8 cellular contexts compared by ENCODE assay signal in genomic region chr19:29810504-29810871, GRCh38. TPM values are rescaled to one million over a fixed set of nuclear protein-coding genes. Genes with fewer than 3 reads are reported as not detected.
DNase-seq lines count a peak whose midpoint lies in the region; ATAC-seq and TF ChIP-seq lines count a peak whose summit lies in the region.

No MANE protein-coding gene starts in this region.

- ATAC-seq in memory B cell (ENCODE audit: low read depth) (no peak), GM21526 (IDR thresholded peaks at IDR 0.05; ENCODE audit: low FRiP score, unreplicated experiment) (no peak), HG03135 (IDR thresholded peaks at IDR 0.05; ENCODE audit: unreplicated experiment) (no peak), GM18868 (IDR thresholded peaks at IDR 0.05; ENCODE audit: unreplicated experiment) (no peak)

- H3K9me3 Mint-ChIP-seq in IgD-negative memory B cell (no peaks in the 10 kb centered on the region), memory B cell (no peaks in the 10 kb centered on the region)
- H3K9me3 Mint-ChIP-seq in activated naive CD8-positive, alpha-beta T cell (ENCODE audit: low read depth): no peaks in the 10 kb centered on the region

- no peaks in the 10 kb centered on the region for H3K9me2 ChIP-seq in DOHH2 (replicated peaks; ENCODE audit: control insufficient read depth, low read length)

- peak overlapping the region; percentile 61 to 90 (median 67) for H3K4me3 Mint-ChIP-seq in IgD-negative memory B cell
- peak overlapping the region; percentile 81 for H3K4me3 Mint-ChIP-seq in activated naive CD8-positive, alpha-beta T cell
- peak overlapping the region; percentile 86 for H3K4me3 Mint-ChIP-seq in memory B cell

- H3K27me3 Mint-ChIP-seq in IgD-negative memory B cell (peaks cover 2% of the 10 kb centered on the region), memory B cell (no peaks in the 10 kb centered on the region)
- no peaks in the 10 kb centered on the region for H3K27me3 Mint-ChIP-seq in activated naive CD8-positive, alpha-beta T cell

- peak overlapping the region; percentile 87 for H3K4me3 ChIP-seq in DOHH2 (ENCODE audit: low read length)

- no peaks in the 10 kb centered on the region for H4K20me1 ChIP-seq in DOHH2 (ENCODE audit: control insufficient read depth, insufficient read depth, low read depth, low read length)

- peak overlapping the region; percentile 86 for H3K4me2 ChIP-seq in DOHH2 (ENCODE audit: low read length)

- H3K4me1 Mint-ChIP-seq in IgD-negative memory B cell: peaks cover 15 to 17% (median 16%) of the 10 kb centered on the region in 3 donors
- H3K4me1 Mint-ChIP-seq in activated naive CD8-positive, alpha-beta T cell (ENCODE audit: low read depth): peaks cover 11% of the 10 kb centered on the region
- peaks cover 12% of the 10 kb centered on the region for H3K4me1 Mint-ChIP-seq in memory B cell

- no peak for TF ChIP-seq CTCF in DOHH2 (IDR thresholded peaks at IDR 0.05; ENCODE audit: low read depth, low read length, poor library complexity, severe bottlenecking)

- peaks cover 10% of the 10 kb centered on the region; the same call in 1 of the 2 replicates for H3K79me2 ChIP-seq in DOHH2 (ENCODE audit: control insufficient read depth, low read length)

- H3K27ac ChIP-seq in DOHH2 (ENCODE audit: low read depth, low read length): 0 out of 2 replicates have a peak overlapping the region, but pooled peaks have one; percentile 62

- no peaks in the 10 kb centered on the region for H3F3A ChIP-seq in DOHH2 (ENCODE audit: control insufficient read depth, insufficient read depth)

- H3K36me3 Mint-ChIP-seq in IgD-negative memory B cell: no peaks in the 10 kb centered on the region
- peaks cover 6% of the 10 kb centered on the region for H3K36me3 Mint-ChIP-seq in activated naive CD8-positive, alpha-beta T cell
- no peaks in the 10 kb centered on the region for H3K36me3 Mint-ChIP-seq in memory B cell

- DNase-seq in memory B cell (ENCODE audit: low spot score in 2 of 2): no peak
- no peak for DNase-seq in occipital lobe (lab: John Stamatoyannopoulos, UW)

- H3K27ac Mint-ChIP-seq in IgD-negative memory B cell (peak overlapping the region; percentile 91 to 97 (median 95)), memory B cell (peak overlapping the region; percentile 83)
- peak overlapping the region; percentile 90 for H3K27ac Mint-ChIP-seq in activated naive CD8-positive, alpha-beta T cell

- peaks cover 26% of the 10 kb centered on the region for H3K36me3 ChIP-seq in DOHH2 (ENCODE audit: control insufficient read depth, low read length)

- peaks cover 23% of the 10 kb centered on the region for H3K4me1 ChIP-seq in DOHH2 (ENCODE audit: control insufficient read depth, low read length)

- no peaks in the 10 kb centered on the region for H3K9me3 ChIP-seq in DOHH2 (ENCODE audit: control insufficient read depth, insufficient read depth, low read length)

- no peaks in the 10 kb centered on the region for H3K27me3 ChIP-seq in DOHH2 (ENCODE audit: control insufficient read depth, low read length)

RNA-seq across cellular contexts. Expression of gene CCNE1, which starts 1.3 kb away (rescaled TPM):
- polyA plus RNA-seq in IgD-negative memory B cell: 0.55 TPM
- 1.1 TPM for total RNA-seq in occipital lobe
